In genomic region chr3:11274743-11275142, GRCh38 we compare ENCODE assay signal across 19 cellular contexts. TPM values are rescaled to one million over a fixed set of nuclear protein-coding genes. Genes with fewer than 3 reads are reported as not detected.
DNase-seq lines count a peak whose midpoint lies in the region; ATAC-seq lines count a peak whose summit lies in the region.
"Had no signal": no experiment of that assay in that cellular context is flagged by ENCODE, and none has a peak within 500 bp of the region (broad histone marks: within the 10 kb centered on the region; RNA-seq: fewer than 3 reads in every experiment).

No MANE protein-coding gene starts in this region.

- H3K27ac Mint-ChIP-seq in activated T-cell treated with anti-CD3 and anti-CD28 coated beads, Interleukin-2, amount 50 U/mL, for 24 hours = peak overlapping the region; percentile 97
- peak overlapping the region in 2 of 3 donors; percentile 84 to 89 for H3K27ac Mint-ChIP-seq in IgD-negative memory B cell
- peak overlapping the region; percentile 99 for H3K27ac Mint-ChIP-seq in stimulated activated effector memory CD8-positive, alpha-beta T cell treated with anti-CD3 and anti-CD28 coated beads, Interleukin-12 subunit alpha, Interleukin-12 subunit beta, amount 100 ng/mL, for 72 hours
- H3K27ac Mint-ChIP-seq: activated CD4-positive, alpha-beta memory T cell treated with anti-CD3 and anti-CD28 coated beads, Interleukin-2, amount 10 ng/mL, durations not matched to agents 7 days and 5 days; activated naive CD4-positive, alpha-beta T cell treated with anti-CD3 and anti-CD28 coated beads for 36 hours; WTC11 had no signal

- ATAC-seq in activated T-cell treated with anti-CD3 and anti-CD28 coated beads, Interleukin-2, amount 50 U/mL, for 4 hours = no peak
- ATAC-seq in stimulated activated effector memory CD8-positive, alpha-beta T cell treated with anti-CD3 and anti-CD28 coated beads, Interleukin-12 subunit alpha, Interleukin-12 subunit beta, amount 100 ng/mL, for 72 hours = no peak
- no peak for ATAC-seq in HG02973 (IDR thresholded peaks at IDR 0.05; ENCODE audit: unreplicated experiment)
- ATAC-seq: HCT116, WTC11 had no signal

- no peaks in the 10 kb centered on the region for H3K27me3 Mint-ChIP-seq in activated T-cell treated with anti-CD3 and anti-CD28 coated beads, Interleukin-2, amount 50 U/mL, for 24 hours
- H3K27me3 Mint-ChIP-seq in activated T-cell treated with anti-CD3 and anti-CD28 coated beads, Interleukin-2, amount 50 U/mL, for 4 hours (ENCODE audit: low read depth) = no peaks in the 10 kb centered on the region
- peaks cover 2% of the 10 kb centered on the region for H3K27me3 Mint-ChIP-seq in IgD-negative memory B cell
- H3K27me3 Mint-ChIP-seq: activated CD4-positive, alpha-beta memory T cell treated with anti-CD3 and anti-CD28 coated beads, Interleukin-2, amount 10 ng/mL, durations not matched to agents 7 days and 5 days had no signal

- H3K27ac ChIP-seq in layer of hippocampus (ENCODE audit: low read depth, low read length) = peak overlapping the region; percentile 27

- H3K9me3 Mint-ChIP-seq in activated T-cell treated with anti-CD3 and anti-CD28 coated beads, Interleukin-2, amount 50 U/mL, for 24 hours = peaks cover 5% of the 10 kb centered on the region
- peaks cover 8% of the 10 kb centered on the region for H3K9me3 Mint-ChIP-seq in activated T-cell treated with anti-CD3 and anti-CD28 coated beads, Interleukin-2, amount 50 U/mL, for 4 hours
- H3K9me3 Mint-ChIP-seq in IgD-negative memory B cell = peaks cover 0 to 11% (median 0%) of the 10 kb centered on the region in 3 donors
- peaks cover 6% of the 10 kb centered on the region for H3K9me3 Mint-ChIP-seq in stimulated activated effector memory CD8-positive, alpha-beta T cell treated with anti-CD3 and anti-CD28 coated beads, Interleukin-12 subunit alpha, Interleukin-12 subunit beta, amount 100 ng/mL, for 72 hours

- H3K27me3 ChIP-seq in layer of hippocampus (ENCODE audit: control insufficient read depth, insufficient read depth, low read length) = no peaks in the 10 kb centered on the region

- peaks cover 69% of the 10 kb centered on the region for H3K4me1 Mint-ChIP-seq in activated T-cell treated with anti-CD3 and anti-CD28 coated beads, Interleukin-2, amount 50 U/mL, for 24 hours (ENCODE audit: low read depth)
- H3K4me1 Mint-ChIP-seq in activated T-cell treated with anti-CD3 and anti-CD28 coated beads, Interleukin-2, amount 50 U/mL, for 4 hours (ENCODE audit: low read depth) = peaks cover 56% of the 10 kb centered on the region
- H3K4me1 Mint-ChIP-seq in IgD-negative memory B cell = peaks cover 28 to 40% (median 39%) of the 10 kb centered on the region in 3 donors
- H3K4me1 Mint-ChIP-seq in stimulated activated effector memory CD8-positive, alpha-beta T cell treated with anti-CD3 and anti-CD28 coated beads, Interleukin-12 subunit alpha, Interleukin-12 subunit beta, amount 100 ng/mL, for 72 hours = peaks cover 57% of the 10 kb centered on the region

- peaks cover 71% of the 10 kb centered on the region for H3K36me3 Mint-ChIP-seq in activated T-cell treated with anti-CD3 and anti-CD28 coated beads, Interleukin-2, amount 50 U/mL, for 24 hours (ENCODE audit: low read depth)
- H3K36me3 Mint-ChIP-seq in activated T-cell treated with anti-CD3 and anti-CD28 coated beads, Interleukin-2, amount 50 U/mL, for 4 hours (ENCODE audit: insufficient read depth) = peaks cover 42% of the 10 kb centered on the region
- H3K36me3 Mint-ChIP-seq in IgD-negative memory B cell = peaks cover 20% of the 10 kb centered on the region
- peaks cover 44% of the 10 kb centered on the region for H3K36me3 Mint-ChIP-seq in stimulated activated effector memory CD8-positive, alpha-beta T cell treated with anti-CD3 and anti-CD28 coated beads, Interleukin-12 subunit alpha, Interleukin-12 subunit beta, amount 100 ng/mL, for 72 hours

- H3K4me3 Mint-ChIP-seq in activated T-cell treated with anti-CD3 and anti-CD28 coated beads, Interleukin-2, amount 50 U/mL, for 24 hours = no peak overlapping the region
- H3K4me3 Mint-ChIP-seq in activated T-cell treated with anti-CD3 and anti-CD28 coated beads, Interleukin-2, amount 50 U/mL, for 4 hours = no peak overlapping the region
- peak overlapping the region in 1 of 4 donors; percentile 86 for H3K4me3 Mint-ChIP-seq in IgD-negative memory B cell
- H3K4me3 Mint-ChIP-seq in stimulated activated effector memory CD8-positive, alpha-beta T cell treated with anti-CD3 and anti-CD28 coated beads, Interleukin-12 subunit alpha, Interleukin-12 subunit beta, amount 100 ng/mL, for 72 hours = peak overlapping the region; percentile 95
- H3K4me3 Mint-ChIP-seq: activated naive CD4-positive, alpha-beta T cell treated with anti-CD3 and anti-CD28 coated beads for 36 hours had no signal

- no peak for DNase-seq in activated T-cell treated with anti-CD3 and anti-CD28 coated beads, Interleukin-2, amount 50 U/mL, for 24 hours
- DNase-seq in activated T-cell treated with anti-CD3 and anti-CD28 coated beads, Interleukin-2, amount 50 U/mL, for 4 hours = no peak
- no peak for DNase-seq in stimulated activated effector memory CD8-positive, alpha-beta T cell treated with anti-CD3 and anti-CD28 coated beads, Interleukin-12 subunit alpha, Interleukin-12 subunit beta, amount 100 ng/mL, for 72 hours (ENCODE audit: low spot score in 2 of 2)
- no peak for DNase-seq in pons (ENCODE audit: low spot score)
- DNase-seq in NK-92 treated with Interleukin-12 subunit alpha and Interleukin-12 subunit beta, amount 100 ng/mL, for 24 hours (lab: John Stamatoyannopoulos, UW) = no peak
- DNase-seq: activated CD4-positive, alpha-beta memory T cell treated with anti-CD3 and anti-CD28 coated beads, Interleukin-2, amount 10 ng/mL, durations not matched to agents 7 days and 5 days; activated naive CD4-positive, alpha-beta T cell treated with anti-CD3 and anti-CD28 coated beads for 36 hours; activated T-cell treated with anti-CD3 and anti-CD28 coated beads for 4 hours; islet precursor cell; NCI-H1105 treated with DMSO at 0.1 percent for 48 hours; NCI-H2081; NCI-H226; NCI-H748 treated with DMSO at 0.1 percent for 48 hours; stimulated activated CD4-positive, alpha-beta T cell treated with anti-CD3 and anti-CD28 coated beads, Interleukin-1b, Interleukin-23, amount 100 ng/mL, for 48 hours had no signal

RNA-seq across cellular contexts. Expression of gene ATG7, which starts 2.5 kb away (rescaled TPM):
- total RNA-seq in activated T-cell treated with anti-CD3 and anti-CD28 coated beads, Interleukin-2, amount 50 U/mL, for 4 hours = 10 to 100 TPM; 32.6 to 36.6 (median 35.6) TPM
- 18.1 TPM for polyA plus RNA-seq in IgD-negative memory B cell
